Comparison of ENCODE assay signal across 12 cellular contexts in genomic region chr2:1605659-1606400, GRCh38.
DNase-seq lines count a peak whose midpoint lies in the region; ATAC-seq and TF ChIP-seq lines count a peak whose summit lies in the region.
"Had no signal": no experiment of that assay in that cellular context is flagged by ENCODE, and none has a peak within 500 bp of the region (broad histone marks: within the 10 kb centered on the region; RNA-seq: fewer than 3 reads in every experiment).

No MANE protein-coding gene starts in this region.

- H3K9me3 ChIP-seq in left lung, result no peaks in the 10 kb centered on the region
- no peaks in the 10 kb centered on the region for H3K9me3 ChIP-seq in aorta (ENCODE audit: control insufficient read depth, low read length)
- H3K9me3 ChIP-seq in ovary, result no peaks in the 10 kb centered on the region
- H3K9me3 ChIP-seq: suprapubic skin had no signal

- H3K36me3 ChIP-seq in left lung, result no peaks in the 10 kb centered on the region
- no peaks in the 10 kb centered on the region for H3K36me3 ChIP-seq in aorta (ENCODE audit: control insufficient read depth in 1 of 2, insufficient read depth in 2 of 2, low read length in 1 of 2)
- no peaks in the 10 kb centered on the region for H3K36me3 ChIP-seq in ovary
- H3K36me3 ChIP-seq: suprapubic skin had no signal

- H3K27me3 ChIP-seq in left lung (peaks cover 0 to 8% of the 10 kb centered on the region in 2 donors), aorta (ENCODE audit: control insufficient read depth in 1 of 2, insufficient read depth in 2 of 2, low read length in 1 of 2) (no peaks in the 10 kb centered on the region), ovary (no peaks in the 10 kb centered on the region)
- H3K27me3 ChIP-seq: suprapubic skin had no signal

- 86 to 90% methylated on average over 28 of the region's 28 CpGs for WGBS in aorta, 2 donors
- WGBS in ovary, 3 donors, result 57 to 74% (median 61%) methylated on average over 28 of the region's 28 CpGs

- no peak for TF ChIP-seq POLR2A in ovary (IDR thresholded peaks at IDR 0.05)

- no peak for TF ChIP-seq EP300 in ovary (IDR thresholded peaks at IDR 0.05)

- H3K27ac ChIP-seq in left lung (peak overlapping the region; percentile 44 to 46), aorta (ENCODE audit: low read depth in 1 of 2, low read length in 2 of 2) (no peak overlapping the region), ovary (no peak overlapping the region)
- H3K27ac ChIP-seq: suprapubic skin had no signal

- H3K4me3 ChIP-seq in left lung (no peak overlapping the region), aorta (ENCODE audit: low read length in 2 of 2) (no peak overlapping the region), ovary (no peak overlapping the region)
- H3K4me3 ChIP-seq: suprapubic skin had no signal

- ATAC-seq in left lung, result peak; percentile 48
- ATAC-seq in aorta (ENCODE audit: low FRiP score), result peak; percentile 8
- ATAC-seq in HG02973 (IDR thresholded peaks at IDR 0.05; ENCODE audit: unreplicated experiment), result no peak

- intact Hi-C loops in left lung (cut with DNase I) (no loop called here), aorta (cut with DNase I) (no loop called here), ovary (cut with DNase I) (no loop called here)

- H3K4me1 ChIP-seq in left lung (peaks cover 6 to 20% of the 10 kb centered on the region in 2 donors), aorta (ENCODE audit: control insufficient read depth in 1 of 2, insufficient read depth in 2 of 2, low read length in 2 of 2) (no peaks in the 10 kb centered on the region), ovary (ENCODE audit: insufficient read depth) (peaks cover 16% of the 10 kb centered on the region)

- TF ChIP-seq CTCF in left lung (IDR thresholded peaks at IDR 0.05) (no peak), ovary (IDR thresholded peaks at IDR 0.05) (no peak)

- peak; percentile 14 for DNase-seq in stimulated activated CD4-positive, alpha-beta T cell treated with anti-CD3 and anti-CD28 coated beads, Interleukin-15, amount 100 ng/mL, for 24 hours
- no peak for DNase-seq in stimulated activated CD4-positive, alpha-beta T cell treated with anti-CD3 and anti-CD28 coated beads, Interleukin-4, amount 100 ng/mL, for 24 hours
- DNase-seq in dermis blood vessel endothelial cell, result peak; percentile 71
- DNase-seq in left lung, result no peak
- peak; percentile 40 to 56 for DNase-seq in aorta
- DNase-seq in COR-L47 (lab: John Stamatoyannopoulos, UW), result no peak
- DNase-seq in ovary, result no peak
- DNase-seq: activated CD4-positive, alpha-beta T cell treated with anti-CD3 and anti-CD28 coated beads, Interleukin-2, amount 50 U/mL, for 48 hours; hippocampal formation; small intestine had no signal

Comparison
In these comparisons a context has a peak if more than half of its experiments do, and no peak if none do; other contexts are left out.
1. DNase-seq: peak in stimulated activated CD4-positive, alpha-beta T cell treated with anti-CD3 and anti-CD28 coated beads, Interleukin-15, amount 100 ng/mL, for 24 hours (single experiment), dermis blood vessel endothelial cell (single experiment) and aorta (2 of 2); none in stimulated activated CD4-positive, alpha-beta T cell treated with anti-CD3 and anti-CD28 coated beads, Interleukin-4, amount 100 ng/mL, for 24 hours (single experiment), left lung (0 of 2), COR-L47 (single experiment) and ovary (0 of 5).
2. H3K27ac ChIP-seq: peak in left lung (2 of 2); none in aorta (0 of 2) and ovary (0 of 2).